ENCODE assay signal across 16 cellular contexts in the genomic region with DNA sequence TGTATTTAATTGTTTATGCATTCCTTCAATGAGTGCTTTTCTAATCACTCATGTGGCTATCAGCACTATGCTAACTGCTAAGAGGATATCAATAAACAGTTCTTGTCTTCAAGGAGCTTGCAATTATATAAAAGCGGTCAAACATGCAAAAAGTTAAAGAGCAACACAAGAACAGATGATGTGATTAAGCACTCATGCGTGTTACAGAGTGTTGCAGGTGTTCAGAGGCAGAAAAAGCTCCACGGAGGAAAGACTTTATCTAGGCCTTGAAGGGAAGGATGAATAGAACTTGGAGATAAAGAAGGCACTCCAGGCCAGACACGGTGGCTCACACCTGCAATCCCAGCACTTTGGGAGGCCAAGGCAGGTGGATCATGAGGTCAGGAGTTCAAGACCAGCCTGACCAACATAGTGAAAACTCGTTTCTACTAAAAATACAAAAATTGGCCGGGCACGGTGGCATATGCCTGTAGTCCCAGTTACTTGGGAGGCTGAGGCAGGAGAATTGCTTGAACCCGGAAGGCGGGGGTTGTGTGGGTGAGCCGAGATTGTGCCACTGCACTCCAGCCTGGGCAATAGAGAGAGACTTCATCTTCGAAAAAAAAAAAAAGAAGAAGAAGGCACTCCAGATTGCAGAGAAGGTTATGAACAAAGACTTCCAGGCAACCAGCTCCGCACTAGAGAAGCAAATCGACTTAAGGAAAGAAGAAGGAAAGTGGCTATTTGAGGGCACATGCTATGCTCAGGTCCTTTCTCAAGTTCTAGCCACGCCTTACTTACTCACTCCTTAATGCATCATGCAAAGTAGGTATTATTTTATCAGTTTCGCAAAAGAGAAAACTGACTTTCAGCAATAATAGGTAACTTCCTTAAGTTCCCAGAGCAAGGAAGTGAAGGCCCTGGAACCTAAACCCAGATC. TPM values are rescaled to one million over a fixed set of nuclear protein-coding genes. Genes with fewer than 3 reads are reported as not detected.
A peak's percentile ranks its signal among the peaks of the same experiment; 100 is the strongest.
DNase-seq lines count a peak whose midpoint lies in the region; ATAC-seq, FAIRE-seq and TF ChIP-seq lines count a peak whose summit lies in the region.
"Had no signal": no experiment of that assay in that cellular context is flagged by ENCODE, and none has a peak within 500 bp of the region (broad histone marks: within the 10 kb centered on the region; RNA-seq: fewer than 3 reads in every experiment).

No MANE protein-coding gene starts in this region.

- H3K36me3 Mint-ChIP-seq in activated naive CD4-positive, alpha-beta T cell treated with anti-CD3 and anti-CD28 coated beads, Interleukin-2, amount 50 U/mL, for 24 hours: peaks cover 28% of the 10 kb centered on the region
- H3K36me3 Mint-ChIP-seq in activated naive CD4-positive, alpha-beta T cell treated with anti-CD3 and anti-CD28 coated beads, Interleukin-2, amount 50 U/mL, for 72 hours: peaks cover 13 to 23% of the 10 kb centered on the region in 2 donors
- no peaks in the 10 kb centered on the region for H3K36me3 Mint-ChIP-seq in stimulated activated memory B cell treated with anti-CD40 and anti-IgM and Interleukin-4, amounts not matched to agents 10 μg/mL and 1 μg/mL and 100 μg/mL, for 72 hours

- CTCF ChIA-PET in K562 (lab: Yijun Ruan, JAX; ENCODE audit: low intra/inter-chr PET ratio): no interaction called here

- H3K9me3 ChIP-seq in K562 (replicated peaks; ENCODE audit: control insufficient read depth, insufficient read depth, low read depth, low read length): no peaks in the 10 kb centered on the region

- H3K4me3 ChIP-seq in NB4 (ENCODE audit: low read depth, low read length) (no peak overlapping the region), K562 (no peak overlapping the region)

- no peak for TF ChIP-seq POLR2A in NB4 (IDR thresholded peaks at IDR 0.05; ENCODE audit: extremely low read depth, insufficient read length)
- TF ChIP-seq POLR2A in K562 (conservative IDR thresholded peaks at IDR 0.05): no peak

- TF ChIP-seq CTCF in NB4 (IDR thresholded peaks at IDR 0.05; ENCODE audit: low read depth, low read length) (no peak), K562 (IDR thresholded peaks at IDR 0.05 in 2 of 3, conservative IDR thresholded peaks at IDR 0.05 in 1 of 3; ENCODE audit: insufficient read depth in 2 of 3, low read depth in 1 of 3, low read length in 3 of 3) (no peak)

- H3K36me3 ChIP-seq in K562 (ENCODE audit: control insufficient read depth, insufficient read depth, low read length): no peaks in the 10 kb centered on the region

- no peak overlapping the region for H3K4me3 Mint-ChIP-seq in activated naive CD4-positive, alpha-beta T cell treated with anti-CD3 and anti-CD28 coated beads, Interleukin-2, amount 50 U/mL, for 24 hours
- H3K4me3 Mint-ChIP-seq in stimulated activated memory B cell treated with anti-CD40 and anti-IgM and Interleukin-4, amounts not matched to agents 10 μg/mL and 1 μg/mL and 100 μg/mL, for 72 hours: no peak overlapping the region

- peaks cover 0 to 7% of the 10 kb centered on the region in 2 experiments; a peak in 1 of 5 replicates for H3K27me3 ChIP-seq in K562 (ENCODE audit: control insufficient read depth in 2 of 2, insufficient read depth in 2 of 2, low read length in 2 of 2)

- in situ Hi-C loops in K562 (cut with MboI): no loop called here

- peaks cover 3% of the 10 kb centered on the region for H3K9me1 ChIP-seq in K562 (ENCODE audit: control insufficient read depth, insufficient read depth, low read length)

- no peaks in the 10 kb centered on the region for H3K27me3 Mint-ChIP-seq in activated naive CD4-positive, alpha-beta T cell treated with anti-CD3 and anti-CD28 coated beads, Interleukin-2, amount 50 U/mL, for 24 hours
- no peaks in the 10 kb centered on the region for H3K27me3 Mint-ChIP-seq in stimulated activated memory B cell treated with anti-CD40 and anti-IgM and Interleukin-4, amounts not matched to agents 10 μg/mL and 1 μg/mL and 100 μg/mL, for 72 hours

- peaks cover 29 to 42% of the 10 kb centered on the region in 2 experiments for H3K4me1 ChIP-seq in K562 (replicated peaks in 1 of 2; ENCODE audit: control insufficient read depth in 2 of 2, insufficient read depth in 2 of 2, low read length in 2 of 2)

- H2AFZ ChIP-seq in K562 (ENCODE audit: low read depth, low read length): no peak overlapping the region

- TF ChIP-seq EP300 in K562 (IDR thresholded peaks at IDR 0.05; ENCODE audit: low read length): no peak

- no peak for ATAC-seq in activated naive CD4-positive, alpha-beta T cell treated with anti-CD3 and anti-CD28 coated beads, Interleukin-2, amount 50 U/mL, for 72 hours
- no peak for ATAC-seq in K562
- ATAC-seq in stimulated activated memory B cell treated with anti-CD40 and anti-IgM and Interleukin-4, amounts not matched to agents 10 μg/mL and 1 μg/mL and 100 μg/mL, for 72 hours: no peak

- H3K27ac ChIP-seq in K562 (ENCODE audit: extremely low read depth, low read depth, low read length): no peak overlapping the region

- peak overlapping the region; percentile 96 for H3K27ac Mint-ChIP-seq in activated naive CD4-positive, alpha-beta T cell treated with anti-CD3 and anti-CD28 coated beads, Interleukin-2, amount 50 U/mL, for 24 hours
- peak overlapping the region in 1 of 2 donors; percentile 44 for H3K27ac Mint-ChIP-seq in activated naive CD4-positive, alpha-beta T cell treated with anti-CD3 and anti-CD28 coated beads, Interleukin-2, amount 50 U/mL, for 72 hours
- H3K27ac Mint-ChIP-seq in stimulated activated memory B cell treated with anti-CD40 and anti-IgM and Interleukin-4, amounts not matched to agents 10 μg/mL and 1 μg/mL and 100 μg/mL, for 72 hours: peak overlapping the region; percentile 28

- peaks cover 92% of the 10 kb centered on the region for H3K4me1 Mint-ChIP-seq in activated naive CD4-positive, alpha-beta T cell treated with anti-CD3 and anti-CD28 coated beads, Interleukin-2, amount 50 U/mL, for 24 hours
- H3K4me1 Mint-ChIP-seq in stimulated activated memory B cell treated with anti-CD40 and anti-IgM and Interleukin-4, amounts not matched to agents 10 μg/mL and 1 μg/mL and 100 μg/mL, for 72 hours: peaks cover 61% of the 10 kb centered on the region

- H3K4me2 ChIP-seq in K562 (ENCODE audit: insufficient read depth, low read length): no peak overlapping the region

- H4K20me1 ChIP-seq in K562 (replicated peaks; ENCODE audit: control insufficient read depth, insufficient read depth, low read length): no peaks in the 10 kb centered on the region

- no peak for DNase-seq in activated naive CD4-positive, alpha-beta T cell treated with anti-CD3 and anti-CD28 coated beads, Interleukin-2, amount 50 U/mL, for 72 hours (ENCODE audit: low spot score in 2 of 2)
- DNase-seq in NB4 (ENCODE audit: low read depth) (peak; percentile 30), K562 (ENCODE audit: extremely low read depth in 1 of 4, low spot score in 3 of 4) (no peak), amniotic stem cell (lab: John Stamatoyannopoulos, UW) (no peak), NCI-H1417 treated with DMSO at 0.1 percent for 48 hours (lab: John Stamatoyannopoulos, UW) (no peak), superior temporal gyrus (ENCODE audit: extremely low spot score) (no peak)
- DNase-seq: activated naive CD4-positive, alpha-beta T cell treated with anti-CD3 and anti-CD28 coated beads, Interleukin-2, amount 50 U/mL, for 16 hours; midbrain; NCI-H1694 treated with DMSO at 0.1 percent for 48 hours; NCI-H69 had no signal

- no peak overlapping the region for H3K9ac ChIP-seq in K562 (ENCODE audit: insufficient read depth in 1 of 2, low read depth in 2 of 2, low read length in 2 of 2)

- BruUV-seq in K562 (replicated peaks; lab: Mats Ljungman, UMichigan): no TSS peak

- POLR2A ChIA-PET in K562 (lab: Yijun Ruan, JAX): no interaction called here

- 62% methylated on average over 13 of the region's 15 CpGs for WGBS in K562 (ENCODE audit: insufficient coverage, low coverage, missing lambda C conversion rate)

- intact Hi-C loops in K562 (cut with micrococcal nuclease): no loop called here

- no peaks in the 10 kb centered on the region for H3K9me3 Mint-ChIP-seq in activated naive CD4-positive, alpha-beta T cell treated with anti-CD3 and anti-CD28 coated beads, Interleukin-2, amount 50 U/mL, for 24 hours
- no peaks in the 10 kb centered on the region for H3K9me3 Mint-ChIP-seq in activated naive CD4-positive, alpha-beta T cell treated with anti-CD3 and anti-CD28 coated beads, Interleukin-2, amount 50 U/mL, for 72 hours
- peaks cover 4% of the 10 kb centered on the region for H3K9me3 Mint-ChIP-seq in stimulated activated memory B cell treated with anti-CD40 and anti-IgM and Interleukin-4, amounts not matched to agents 10 μg/mL and 1 μg/mL and 100 μg/mL, for 72 hours

- TF ChIP-seq RAD21 in K562 (CRISPR knock-in tag; conservative IDR thresholded peaks at IDR 0.05 in 1 of 2, IDR thresholded peaks at IDR 0.05 in 1 of 2): no peak

- no peak for FAIRE-seq in K562 (lab: Jason Lieb, UNC)
- FAIRE-seq: H54 had no signal

- H3K79me2 ChIP-seq in K562 (ENCODE audit: control insufficient read depth, insufficient read depth, low read length): no peaks in the 10 kb centered on the region

RNA-seq across cellular contexts. Expression of a gene that starts 13.8 kb away (rescaled TPM):
- total RNA-seq in activated naive CD4-positive, alpha-beta T cell treated with anti-CD3 and anti-CD28 coated beads, Interleukin-2, amount 50 U/mL, for 72 hours: 100 to 1,000 TPM; 371 to 455 TPM
- total RNA-seq in K562 (2011; cell fraction: chromatin; rRNA removed; ENCODE audit: low replicate concordance): 0.25 TPM in 1 of 2 replicates, not detected in the other
- 0.17 TPM in 1 of 2 replicates, not detected in the other for total RNA-seq in K562 (2011; cell fraction: nucleolus; rRNA removed)
- total RNA-seq in K562 (2011; cell fraction: nucleoplasm; rRNA removed): not detected in 2 replicates
- total RNA-seq in K562 (2014; rRNA removed): not detected in 2 replicates
- total RNA-seq in K562 (2014; rRNA removed; fragmentation: Illumina TruSeq; extraction: Trizol): not detected in 2 replicates
- 0.11 TPM in 1 of 2 replicates, not detected in the other for total RNA-seq in K562 (2015; rRNA removed; fragmentation: Illumina TruSeq; extraction: Trizol)
- total RNA-seq in K562 (2021): 0.62 and 1.1 TPM in 2 replicates
- polyA plus RNA-seq in K562 (2011; rRNA removed): 0.07 and 0.11 TPM in 2 replicates
- polyA plus RNA-seq in K562 (2011; cell fraction: cytosol; rRNA removed): 0.12 and 0.21 TPM in 2 replicates
- 0.10 TPM in 1 of 2 replicates, not detected in the other for polyA plus RNA-seq in K562 (2011; cell fraction: nucleus; rRNA removed)
- polyA plus RNA-seq in K562 (2012): 0.35 and 1.8 TPM in 2 replicates
- polyA plus RNA-seq in K562 (2014; fragmentation: Illumina TruSeq; extraction: Trizol): 0.25 and 0.36 TPM in 2 replicates
- polyA plus RNA-seq in K562 (2014; fragmentation: Nextera tagmentation; extraction: Ambion mirVana): not detected
- polyA plus RNA-seq in K562 (2014; rRNA removed): 0.13 TPM in 1 of 2 replicates, not detected in the other
- 0.14 TPM in 1 of 2 replicates, not detected in the other for polyA minus RNA-seq in K562 (2011; rRNA and poly(A)+ RNA removed)
- not detected in 2 replicates for polyA minus RNA-seq in K562 (2011; cell fraction: cytosol; rRNA and poly(A)+ RNA removed)
- polyA minus RNA-seq in K562 (2011; cell fraction: nucleus; rRNA and poly(A)+ RNA removed): not detected in 2 replicates
- total RNA-seq: glomerular endothelial cell, osteocyte, temporal lobe had no signal

RNA-seq across cellular contexts. Expression of a gene that starts 24.1 kb away (rescaled TPM):
- total RNA-seq in activated naive CD4-positive, alpha-beta T cell treated with anti-CD3 and anti-CD28 coated beads, Interleukin-2, amount 50 U/mL, for 72 hours: 100 to 1,000 TPM; 337 to 341 TPM
- total RNA-seq in K562 (2011; cell fraction: chromatin; rRNA removed; ENCODE audit: low replicate concordance): 24.0 and 41.4 TPM in 2 replicates
- total RNA-seq in K562 (2011; cell fraction: nucleolus; rRNA removed): 83.6 and 106 TPM in 2 replicates
- total RNA-seq in K562 (2011; cell fraction: nucleoplasm; rRNA removed): 52.0 and 68.0 TPM in 2 replicates
- total RNA-seq in K562 (2014; rRNA removed): 40.7 and 42.4 TPM in 2 replicates
- total RNA-seq in K562 (2014; rRNA removed; fragmentation: Illumina TruSeq; extraction: Trizol): 52.4 and 54.8 TPM in 2 replicates
- 35.6 and 41.7 TPM in 2 replicates for total RNA-seq in K562 (2015; rRNA removed; fragmentation: Illumina TruSeq; extraction: Trizol)
- total RNA-seq in K562 (2021): 34.9 and 36.2 TPM in 2 replicates
- 238 and 241 TPM in 2 replicates for polyA plus RNA-seq in K562 (2011; rRNA removed)
- 162 and 272 TPM in 2 replicates for polyA plus RNA-seq in K562 (2011; cell fraction: cytosol; rRNA removed)
- 58.9 and 86.8 TPM in 2 replicates for polyA plus RNA-seq in K562 (2011; cell fraction: nucleus; rRNA removed)
- polyA plus RNA-seq in K562 (2012): 54.3 and 176 TPM in 2 replicates
- polyA plus RNA-seq in K562 (2014; fragmentation: Illumina TruSeq; extraction: Trizol): 67.1 and 75.5 TPM in 2 replicates
- polyA plus RNA-seq in K562 (2014; fragmentation: Nextera tagmentation; extraction: Ambion mirVana): 100 to 1,000 TPM; 139 to 145 TPM
- 69.6 and 76.7 TPM in 2 replicates for polyA plus RNA-seq in K562 (2014; rRNA removed)
- 107 and 117 TPM in 2 replicates for polyA minus RNA-seq in K562 (2011; rRNA and poly(A)+ RNA removed)
- 29.9 and 30.2 TPM in 2 replicates for polyA minus RNA-seq in K562 (2011; cell fraction: cytosol; rRNA and poly(A)+ RNA removed)
- polyA minus RNA-seq in K562 (2011; cell fraction: nucleus; rRNA and poly(A)+ RNA removed): 9.8 and 24.3 TPM in 2 replicates
- total RNA-seq: glomerular endothelial cell, osteocyte, temporal lobe had no signal

RNA-seq across cellular contexts. Expression of a gene that starts 25.8 kb away (rescaled TPM):
- 100 to 1,000 TPM in 1 of 2 donors, 10 to 100 TPM in 1; 82.9 to 123 TPM for total RNA-seq in activated naive CD4-positive, alpha-beta T cell treated with anti-CD3 and anti-CD28 coated beads, Interleukin-2, amount 50 U/mL, for 72 hours
- 1.1 and 1.3 TPM in 2 replicates for total RNA-seq in K562 (2011; cell fraction: chromatin; rRNA removed; ENCODE audit: low replicate concordance)
- 0.53 and 0.67 TPM in 2 replicates for total RNA-seq in K562 (2011; cell fraction: nucleolus; rRNA removed)
- total RNA-seq in K562 (2011; cell fraction: nucleoplasm; rRNA removed): 0.51 and 1.1 TPM in 2 replicates
- 0.36 and 0.37 TPM in 2 replicates for total RNA-seq in K562 (2014; rRNA removed)
- total RNA-seq in K562 (2014; rRNA removed; fragmentation: Illumina TruSeq; extraction: Trizol): 0.19 and 0.47 TPM in 2 replicates
- 0.47 and 0.49 TPM in 2 replicates for total RNA-seq in K562 (2015; rRNA removed; fragmentation: Illumina TruSeq; extraction: Trizol)
- 0.55 and 0.60 TPM in 2 replicates for total RNA-seq in K562 (2021)
- polyA plus RNA-seq in K562 (2011; rRNA removed): 1.6 and 1.7 TPM in 2 replicates
- polyA plus RNA-seq in K562 (2011; cell fraction: cytosol; rRNA removed): 0.78 and 1.0 TPM in 2 replicates
- 0.34 and 0.82 TPM in 2 replicates for polyA plus RNA-seq in K562 (2011; cell fraction: nucleus; rRNA removed)
- polyA plus RNA-seq in K562 (2012): 0.47 and 1.6 TPM in 2 replicates
- polyA plus RNA-seq in K562 (2014; fragmentation: Illumina TruSeq; extraction: Trizol): 0.30 and 0.79 TPM in 2 replicates
- polyA plus RNA-seq in K562 (2014; fragmentation: Nextera tagmentation; extraction: Ambion mirVana): under 1 TPM; 0.60 to 0.83 TPM
- polyA plus RNA-seq in K562 (2014; rRNA removed): 0.24 and 0.33 TPM in 2 replicates
- 2.8 and 23.2 TPM in 2 replicates for polyA minus RNA-seq in K562 (2011; rRNA and poly(A)+ RNA removed)
- 1.2 TPM in 2 replicates for polyA minus RNA-seq in K562 (2011; cell fraction: cytosol; rRNA and poly(A)+ RNA removed)
- 0.13 and 0.78 TPM in 2 replicates for polyA minus RNA-seq in K562 (2011; cell fraction: nucleus; rRNA and poly(A)+ RNA removed)
- total RNA-seq: glomerular endothelial cell, osteocyte had no signal

RNA-seq across cellular contexts. Expression of a gene that starts 41.0 kb away (rescaled TPM):
- 10 to 100 TPM; 40.6 to 47.8 TPM for total RNA-seq in activated naive CD4-positive, alpha-beta T cell treated with anti-CD3 and anti-CD28 coated beads, Interleukin-2, amount 50 U/mL, for 72 hours
- 31.9 and 53.7 TPM in 2 replicates for total RNA-seq in K562 (2011; cell fraction: chromatin; rRNA removed; ENCODE audit: low replicate concordance)
- 23.5 and 25.8 TPM in 2 replicates for total RNA-seq in K562 (2011; cell fraction: nucleolus; rRNA removed)
- total RNA-seq in K562 (2011; cell fraction: nucleoplasm; rRNA removed): 45.1 and 82.0 TPM in 2 replicates
- 26.8 and 32.4 TPM in 2 replicates for total RNA-seq in K562 (2014; rRNA removed)
- 44.8 and 50.6 TPM in 2 replicates for total RNA-seq in K562 (2014; rRNA removed; fragmentation: Illumina TruSeq; extraction: Trizol)
- 41.8 and 45.2 TPM in 2 replicates for total RNA-seq in K562 (2015; rRNA removed; fragmentation: Illumina TruSeq; extraction: Trizol)
- total RNA-seq in K562 (2021): 33.6 and 37.0 TPM in 2 replicates
- 22.9 and 23.9 TPM in 2 replicates for polyA plus RNA-seq in K562 (2011; rRNA removed)
- 12.4 and 17.6 TPM in 2 replicates for polyA plus RNA-seq in K562 (2011; cell fraction: cytosol; rRNA removed)
- polyA plus RNA-seq in K562 (2011; cell fraction: nucleus; rRNA removed): 54.3 and 63.0 TPM in 2 replicates
- polyA plus RNA-seq in K562 (2012): 19.3 and 19.9 TPM in 2 replicates
- 29.2 and 32.8 TPM in 2 replicates for polyA plus RNA-seq in K562 (2014; fragmentation: Illumina TruSeq; extraction: Trizol)
- polyA plus RNA-seq in K562 (2014; fragmentation: Nextera tagmentation; extraction: Ambion mirVana): 10 to 100 TPM; 13.5 to 17.1 TPM
- polyA plus RNA-seq in K562 (2014; rRNA removed): 17.8 and 18.0 TPM in 2 replicates
- polyA minus RNA-seq in K562 (2011; rRNA and poly(A)+ RNA removed): 47.1 and 48.0 TPM in 2 replicates
- polyA minus RNA-seq in K562 (2011; cell fraction: cytosol; rRNA and poly(A)+ RNA removed): 28.5 and 37.0 TPM in 2 replicates
- 12.4 and 25.8 TPM in 2 replicates for polyA minus RNA-seq in K562 (2011; cell fraction: nucleus; rRNA and poly(A)+ RNA removed)

RNA-seq across cellular contexts. Expression of a gene that starts 54.3 kb away (rescaled TPM):
- total RNA-seq in activated naive CD4-positive, alpha-beta T cell treated with anti-CD3 and anti-CD28 coated beads, Interleukin-2, amount 50 U/mL, for 72 hours: 10 to 100 TPM; 39.4 to 64.1 TPM
- not detected in 2 replicates for total RNA-seq in K562 (2011; cell fraction: chromatin; rRNA removed; ENCODE audit: low replicate concordance)
- total RNA-seq in K562 (2011; cell fraction: nucleolus; rRNA removed): not detected in 2 replicates
- total RNA-seq in K562 (2011; cell fraction: nucleoplasm; rRNA removed): not detected in 2 replicates
- total RNA-seq in K562 (2014; rRNA removed): 0.08 TPM in 1 of 2 replicates, not detected in the other
- 0.16 TPM in 1 of 2 replicates, not detected in the other for total RNA-seq in K562 (2014; rRNA removed; fragmentation: Illumina TruSeq; extraction: Trizol)
- 0.18 and 0.19 TPM in 2 replicates for total RNA-seq in K562 (2015; rRNA removed; fragmentation: Illumina TruSeq; extraction: Trizol)
- 0.09 and 0.29 TPM in 2 replicates for total RNA-seq in K562 (2021)
- 0.17 and 0.38 TPM in 2 replicates for polyA plus RNA-seq in K562 (2011; rRNA removed)
- 0.07 and 0.38 TPM in 2 replicates for polyA plus RNA-seq in K562 (2011; cell fraction: cytosol; rRNA removed)
- 0.50 and 0.69 TPM in 2 replicates for polyA plus RNA-seq in K562 (2011; cell fraction: nucleus; rRNA removed)
- polyA plus RNA-seq in K562 (2012): 0.23 and 0.28 TPM in 2 replicates
- 0.27 and 0.32 TPM in 2 replicates for polyA plus RNA-seq in K562 (2014; fragmentation: Illumina TruSeq; extraction: Trizol)
- under 1 TPM; 0.14 to 0.28 TPM for polyA plus RNA-seq in K562 (2014; fragmentation: Nextera tagmentation; extraction: Ambion mirVana)
- 0.16 and 0.21 TPM in 2 replicates for polyA plus RNA-seq in K562 (2014; rRNA removed)
- 0.07 and 0.60 TPM in 2 replicates for polyA minus RNA-seq in K562 (2011; rRNA and poly(A)+ RNA removed)
- polyA minus RNA-seq in K562 (2011; cell fraction: cytosol; rRNA and poly(A)+ RNA removed): not detected in 2 replicates
- polyA minus RNA-seq in K562 (2011; cell fraction: nucleus; rRNA and poly(A)+ RNA removed): 0.56 TPM in 1 of 2 replicates, not detected in the other
- total RNA-seq: osteocyte had no signal

Comparison
In these comparisons a context has a peak if more than half of its experiments do, and no peak if none do; other contexts are left out.
1. RNA of a gene that starts 13.8 kb away (total RNA-seq): 371 to 455 TPM in activated naive CD4-positive, alpha-beta T cell treated with anti-CD3 and anti-CD28 coated beads, Interleukin-2, amount 50 U/mL, for 72 hours; 0.11 to 1.1 TPM in K562; every median in the first group is over 100 times any median in the second.
2. RNA of a gene that starts 25.8 kb away (total RNA-seq): 82.9 to 123 TPM in activated naive CD4-positive, alpha-beta T cell treated with anti-CD3 and anti-CD28 coated beads, Interleukin-2, amount 50 U/mL, for 72 hours; 0.19 to 1.3 TPM in K562; every median in the first group is over 10 times any median in the second.